22 cellular contexts compared by ENCODE assay signal in genomic region chr1:9086796-9087195, GRCh38. TPM values are rescaled to one million over a fixed set of nuclear protein-coding genes. Genes with fewer than 3 reads are reported as not detected.
"Had no signal": no experiment of that assay in that cellular context is flagged by ENCODE, and none has a peak within 500 bp of the region (broad histone marks: within the 10 kb centered on the region; RNA-seq: fewer than 3 reads in every experiment).

No MANE protein-coding gene starts in this region.

- DNase-seq: activated CD4-positive, alpha-beta memory T cell treated with anti-CD3 and anti-CD28 coated beads, Interleukin-2, amount 10 ng/mL, durations not matched to agents 7 days and 5 days; activated CD4-positive, alpha-beta T cell treated with anti-CD3 and anti-CD28 coated beads, Interleukin-2, amount 10 ng/mL, durations not matched to agents 24 days and 14 days; activated effector memory CD4-positive, alpha-beta T cell treated with Interleukin-2 at 50 U/mL for 16 hours; activated naive CD4-positive, alpha-beta T cell treated with anti-CD3 and anti-CD28 coated beads for 36 hours; activated naive CD8-positive, alpha-beta T cell treated with anti-CD3 and anti-CD28 coated beads, Interleukin-2, amount 10 ng/mL, durations not matched to agents 7 days and 5 days; activated T-cell treated with anti-CD3 and anti-CD28 coated beads, Interleukin-2, amount 50 U/mL, for 72 hours; amygdala; caudate nucleus; effector CD8-positive, alpha-beta T cell; erythroblast; gastrocnemius medialis; hippocampal formation; left ventricle myocardium inferior; midbrain; posterior cingulate gyrus; stimulated activated CD4-positive, alpha-beta T cell treated with anti-CD3 and anti-CD28 coated beads, Interleukin-2, amount 100 ng/mL, for 48 hours; stimulated activated CD8-positive, alpha-beta memory T cell treated with anti-CD3 and anti-CD28 coated beads, Interleukin-4, amount 100 ng/mL, for 48 hours; stimulated activated naive B cell treated with anti-CD40 and anti-IgM and Interleukin-4, amounts not matched to agents 10 μg/mL and 1 μg/mL and 100 μg/mL, for 72 hours; transverse colon; uterus had no signal

- H3K4me1 ChIP-seq: gastrocnemius medialis, uterus had no signal

- H3K27ac ChIP-seq: gastrocnemius medialis, left ventricle myocardium inferior had no signal

- H3K4me3 ChIP-seq: gastrocnemius medialis, left ventricle myocardium inferior, smooth muscle cell, transverse colon, uterus had no signal

- H3K27me3 ChIP-seq: gastrocnemius medialis, uterus had no signal

- H3K9me3 ChIP-seq: gastrocnemius medialis, left ventricle myocardium inferior, transverse colon, uterus had no signal

- H3K36me3 ChIP-seq: gastrocnemius medialis, left ventricle myocardium inferior, transverse colon, uterus had no signal

RNA-seq across cellular contexts. Expression of gene SLC2A5, which starts 17.4 kb away (rescaled TPM):
- total RNA-seq: activated CD4-positive, alpha-beta T cell treated with anti-CD3 and anti-CD28 coated beads, Interleukin-2, amount 10 ng/mL, durations not matched to agents 24 days and 14 days; activated naive CD4-positive, alpha-beta T cell treated with anti-CD3 and anti-CD28 coated beads for 36 hours; activated naive CD8-positive, alpha-beta T cell treated with anti-CD3 and anti-CD28 coated beads, Interleukin-2, amount 10 ng/mL, durations not matched to agents 7 days and 5 days; activated T-cell treated with anti-CD3 and anti-CD28 coated beads, Interleukin-2, amount 50 U/mL, for 72 hours; natural killer cell treated with Interleukin-12 subunit alpha and Interleukin-12 subunit beta and Interleukin-15 and Interleukin-18, amount 100 ng/mL, for 72 hours had no signal
